Comparison of ENCODE assay signal across 26 cellular contexts in the genomic region with DNA sequence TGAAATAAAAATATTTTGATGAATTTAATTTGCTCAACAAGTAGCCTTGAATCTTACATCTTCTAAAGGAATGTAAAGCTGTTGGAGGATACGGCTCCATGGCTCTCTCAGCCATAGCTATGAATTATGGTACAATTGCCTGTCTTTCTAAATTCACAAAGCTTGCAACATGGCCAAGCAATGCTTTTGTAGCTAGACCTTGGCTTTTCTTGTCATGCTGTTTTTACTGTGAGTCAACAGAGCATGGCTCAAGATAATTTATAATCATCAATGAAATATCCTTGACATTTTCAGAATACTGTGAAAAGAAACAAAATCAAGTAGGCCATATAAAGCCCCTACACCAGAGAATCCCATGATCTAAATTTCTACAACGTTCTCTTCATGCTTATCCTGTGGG.
"Had no signal": no experiment of that assay in that cellular context is flagged by ENCODE, and none has a peak within 500 bp of the region (broad histone marks: within the 10 kb centered on the region; RNA-seq: fewer than 3 reads in every experiment).

No MANE protein-coding gene starts in this region.

- H3K9me3 Mint-ChIP-seq: activated CD4-positive, alpha-beta T cell treated with anti-CD3 and anti-CD28 coated beads, Interleukin-2, amount 10 ng/mL, durations not matched to agents 7 days and 5 days; activated CD8-positive, alpha-beta T cell treated with anti-CD3 and anti-CD28 coated beads for 36 hours; activated naive CD4-positive, alpha-beta T cell treated with anti-CD3 and anti-CD28 coated beads, Interleukin-2, amount 10 ng/mL, durations not matched to agents 7 days and 5 days; T-helper 2 cell treated with Interferon-gamma antibody and Interleukin-4, amounts not matched to agents 5 μg/mL and 100 μg/mL, for 36 hours; type B pancreatic cell had no signal

- H3K27ac Mint-ChIP-seq: activated CD4-positive, alpha-beta T cell treated with anti-CD3 and anti-CD28 coated beads, Interleukin-2, amount 10 ng/mL, durations not matched to agents 7 days and 5 days; activated CD8-positive, alpha-beta memory T cell treated with anti-CD3 and anti-CD28 coated beads, Interleukin-2, amount 10 ng/mL, durations not matched to agents 7 days and 5 days; activated CD8-positive, alpha-beta T cell treated with anti-CD3 and anti-CD28 coated beads for 36 hours; activated naive CD4-positive, alpha-beta T cell treated with anti-CD3 and anti-CD28 coated beads, Interleukin-2, amount 10 ng/mL, durations not matched to agents 7 days and 5 days; naive thymus-derived CD8-positive, alpha-beta T cell; progenitor cell of endocrine pancreas; T-helper 2 cell treated with Interferon-gamma antibody and Interleukin-4, amounts not matched to agents 5 μg/mL and 100 μg/mL, for 36 hours; type B pancreatic cell had no signal

- H3K27ac ChIP-seq: brain microvascular endothelial cell, heart right ventricle, left lung, right atrium auricular region, spleen, thoracic aorta, WERI-Rb-1 had no signal

- H3K4me3 ChIP-seq: heart right ventricle, left lung, lung, right atrium auricular region, spleen, thoracic aorta had no signal

- H3K4me1 Mint-ChIP-seq: activated CD4-positive, alpha-beta T cell treated with anti-CD3 and anti-CD28 coated beads, Interleukin-2, amount 10 ng/mL, durations not matched to agents 7 days and 5 days; activated CD8-positive, alpha-beta memory T cell treated with anti-CD3 and anti-CD28 coated beads, Interleukin-2, amount 10 ng/mL, durations not matched to agents 7 days and 5 days; activated naive CD4-positive, alpha-beta T cell treated with anti-CD3 and anti-CD28 coated beads, Interleukin-2, amount 10 ng/mL, durations not matched to agents 7 days and 5 days; naive thymus-derived CD8-positive, alpha-beta T cell had no signal

- H3K36me3 ChIP-seq: brain microvascular endothelial cell, heart right ventricle, left lung, right atrium auricular region, spleen, thoracic aorta, WERI-Rb-1 had no signal

- H3K27me3 ChIP-seq: brain microvascular endothelial cell, heart right ventricle, left lung, right atrium auricular region, spleen had no signal

- H3K27me3 Mint-ChIP-seq: activated CD4-positive, alpha-beta T cell treated with anti-CD3 and anti-CD28 coated beads, Interleukin-2, amount 10 ng/mL, durations not matched to agents 7 days and 5 days; activated CD8-positive, alpha-beta memory T cell treated with anti-CD3 and anti-CD28 coated beads, Interleukin-2, amount 10 ng/mL, durations not matched to agents 7 days and 5 days; activated CD8-positive, alpha-beta T cell treated with anti-CD3 and anti-CD28 coated beads for 36 hours; activated naive CD4-positive, alpha-beta T cell treated with anti-CD3 and anti-CD28 coated beads, Interleukin-2, amount 10 ng/mL, durations not matched to agents 7 days and 5 days; naive thymus-derived CD8-positive, alpha-beta T cell; progenitor cell of endocrine pancreas; type B pancreatic cell had no signal

- H3K9me3 ChIP-seq: heart right ventricle, left lung, right atrium auricular region, thoracic aorta had no signal

- DNase-seq: activated CD4-positive, alpha-beta T cell treated with anti-CD3 and anti-CD28 coated beads, Interleukin-2, amount 10 ng/mL, durations not matched to agents 7 days and 5 days; activated CD4-positive, CD25-positive, alpha-beta regulatory T cell treated with anti-CD3 and anti-CD28 coated beads, Interleukin-2, amount 50 U/mL, for 72 hours; activated CD8-positive, alpha-beta memory T cell treated with anti-CD3 and anti-CD28 coated beads, Interleukin-2, amount 10 ng/mL, durations not matched to agents 7 days and 5 days; activated CD8-positive, alpha-beta T cell treated with anti-CD3 and anti-CD28 coated beads for 36 hours; activated effector memory CD4-positive, alpha-beta T cell treated with anti-CD3 and anti-CD28 coated beads, Interleukin-2, amount 50 U/mL, for 16 hours; activated naive CD4-positive, alpha-beta T cell treated with anti-CD3 and anti-CD28 coated beads, Interleukin-2, amount 10 ng/mL, durations not matched to agents 7 days and 5 days; activated T-cell treated with anti-CD3 and anti-CD28 coated beads for 4 hours; anterior cingulate cortex; brain microvascular endothelial cell; caudate nucleus; dermis blood vessel endothelial cell; effector CD8-positive, alpha-beta T cell; heart right ventricle; kidney; left lung; naive thymus-derived CD8-positive, alpha-beta T cell; spleen; stimulated activated CD4-positive, alpha-beta T cell treated with anti-CD3 and anti-CD28 coated beads, Interleukin-4, amount 100 ng/mL, for 1 hour; stimulated activated naive CD4-positive, alpha-beta T cell treated with Interleukin-2 at 50 U/mL for 16 hours; WERI-Rb-1 had no signal

- H3K4me1 ChIP-seq: left lung, right atrium auricular region, spleen had no signal

- H3K4me3 Mint-ChIP-seq: activated CD4-positive, alpha-beta T cell treated with anti-CD3 and anti-CD28 coated beads, Interleukin-2, amount 10 ng/mL, durations not matched to agents 7 days and 5 days; activated CD8-positive, alpha-beta memory T cell treated with anti-CD3 and anti-CD28 coated beads, Interleukin-2, amount 10 ng/mL, durations not matched to agents 7 days and 5 days; activated CD8-positive, alpha-beta T cell treated with anti-CD3 and anti-CD28 coated beads for 36 hours; activated naive CD4-positive, alpha-beta T cell treated with anti-CD3 and anti-CD28 coated beads, Interleukin-2, amount 10 ng/mL, durations not matched to agents 7 days and 5 days; naive thymus-derived CD8-positive, alpha-beta T cell; T-helper 2 cell treated with Interferon-gamma antibody and Interleukin-4, amounts not matched to agents 5 μg/mL and 100 μg/mL, for 36 hours; type B pancreatic cell had no signal

- H3K36me3 Mint-ChIP-seq: activated CD8-positive, alpha-beta memory T cell treated with anti-CD3 and anti-CD28 coated beads, Interleukin-2, amount 10 ng/mL, durations not matched to agents 7 days and 5 days; activated naive CD4-positive, alpha-beta T cell treated with anti-CD3 and anti-CD28 coated beads, Interleukin-2, amount 10 ng/mL, durations not matched to agents 7 days and 5 days; naive thymus-derived CD8-positive, alpha-beta T cell; type B pancreatic cell had no signal
